8 cellular contexts compared by ENCODE assay signal in the genomic region with DNA sequence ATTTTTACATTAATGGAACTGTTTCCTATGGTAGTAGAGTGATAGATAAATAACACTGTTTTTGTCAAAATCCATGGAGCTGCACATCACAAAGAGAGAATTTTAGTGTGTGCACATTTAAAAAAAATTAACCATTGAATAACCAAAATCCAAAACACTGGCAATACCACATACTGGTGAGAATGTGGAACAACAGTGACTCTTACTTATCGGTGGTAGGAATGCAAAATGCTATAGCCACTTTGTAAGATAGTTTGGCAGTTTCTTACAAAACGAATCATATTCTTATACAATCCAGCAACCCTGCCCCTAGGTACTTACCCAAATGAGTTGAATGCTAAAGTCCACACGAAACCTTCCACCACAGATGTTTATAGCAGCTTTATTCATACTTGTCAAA.
"Had no signal": no experiment of that assay in that cellular context is flagged by ENCODE, and none has a peak within 500 bp of the region (broad histone marks: within the 10 kb centered on the region; RNA-seq: fewer than 3 reads in every experiment).

No MANE protein-coding gene starts in this region.

- DNase-seq: GOT3, HFFc6, IMR-90, KG1 had no signal

- H3K4me3 ChIP-seq: HAP-1, K562 had no signal

- H3K36me3 ChIP-seq: HAP-1 had no signal

- H3K4me1 ChIP-seq: HAP-1 had no signal

- H3K4me3 Mint-ChIP-seq: HFFc6 had no signal

- FAIRE-seq: H54, HTR-8/SVneo, K562 had no signal

- H3K27ac Mint-ChIP-seq: HFFc6 had no signal

- H3K9me3 ChIP-seq: HAP-1 had no signal
